7 cellular contexts compared by ENCODE assay signal in genomic region chr2:164839914-164840457, GRCh38. TPM values are rescaled to one million over a fixed set of nuclear protein-coding genes. Genes with fewer than 3 reads are reported as not detected.
DNase-seq lines count a peak whose midpoint lies in the region; ATAC-seq and TF ChIP-seq lines count a peak whose summit lies in the region.

No MANE protein-coding gene starts in this region.

- TF ChIP-seq CTCF in H9 (conservative IDR thresholded peaks at IDR 0.05) (no peak), spleen (IDR thresholded peaks at IDR 0.05 in 8 of 11, conservative IDR thresholded peaks at IDR 0.05 in 3 of 11) (no peak)

- no peak overlapping the region for H2BK12ac ChIP-seq in H9 (ENCODE audit: insufficient read length, low read depth, low read length)

- H2AK5ac ChIP-seq in H9 (ENCODE audit: insufficient read length, low read length): no peak overlapping the region

- H4K91ac ChIP-seq in H9 (ENCODE audit: insufficient read length, low read depth, low read length): no peak overlapping the region

- peak overlapping the region; percentile 83 for H3K4me2 ChIP-seq in H9 (ENCODE audit: insufficient read depth, insufficient read length, low read length)

- no peak overlapping the region for H3K23ac ChIP-seq in H9 (ENCODE audit: insufficient read length, low read depth, low read length)

- H3K14ac ChIP-seq in H9 (ENCODE audit: insufficient read depth, low read length): no peak overlapping the region

- H4K8ac ChIP-seq in H9 (replicated peaks; ENCODE audit: insufficient read length, low read depth, low read length): no peak overlapping the region

- H3K27me3 Mint-ChIP-seq in H9 (ENCODE audit: low read depth) (peaks cover 16% of the 10 kb centered on the region), T-cell (peaks cover 35 to 36% of the 10 kb centered on the region in 2 donors)

- CTCF ChIA-PET in T-cell (lab: Charles Lee): interaction anchor here in 1 of 2 donors (0.6 kb wide), 1 partner anchor 8 kb away, joined by 4 read pairs; no protein-coding TSS in a partner anchor

- H3T11ph ChIP-seq in H9 (ENCODE audit: low read length): no peak overlapping the region

- peaks cover 15 to 19% of the 10 kb centered on the region in 2 experiments for H3K4me1 Mint-ChIP-seq in H9
- peaks cover 6 to 11% (median 9%) of the 10 kb centered on the region in 3 donors for H3K4me1 Mint-ChIP-seq in T-cell

- H3K18ac ChIP-seq in H9 (ENCODE audit: insufficient read length, low read depth, low read length): no peak overlapping the region

- no peak overlapping the region for H3K4ac ChIP-seq in H9 (ENCODE audit: low read depth, low read length)

- H3K9me3 Mint-ChIP-seq in H9 (no peaks in the 10 kb centered on the region; a peak in 1 of 5 replicates), T-cell (no peaks in the 10 kb centered on the region)

- WGBS in H9 (ENCODE audit: extremely low coverage, insufficient read length, low lambda C conversion rate): no CpG with 5 or more reads among the region's 8 CpGs
- 12 to 25% (median 16%) methylated on average over 8 of the region's 8 CpGs for WGBS in spleen, 5 donors

- no peaks in the 10 kb centered on the region for H3K36me3 ChIP-seq in spleen

- ATAC-seq in T-cell (replicated peaks in 1 of 4): no peak

- H2BK15ac ChIP-seq in H9 (ENCODE audit: low read depth, low read length): no peak overlapping the region

- no peak overlapping the region for H3K9ac ChIP-seq in H9 (ENCODE audit: extremely low read depth, insufficient read length, low read length)

- H2BK5ac ChIP-seq in H9 (ENCODE audit: insufficient read length, low read length): no peak overlapping the region

- H3K27ac ChIP-seq in H9 (ENCODE audit: insufficient read length, low read depth, low read length) (no peak overlapping the region), spleen (peak overlapping the region in 6 of 8 donors; percentile 87 to 93 (median 90))

- no peak overlapping the region for H3K56ac ChIP-seq in H9 (ENCODE audit: insufficient read length, low read depth, low read length)

- H3K27ac Mint-ChIP-seq in H9: no peak overlapping the region
- no peak overlapping the region for H3K27ac Mint-ChIP-seq in T-cell

- H2BK120ac ChIP-seq in H9 (ENCODE audit: low read depth, low read length, poor library complexity, severe bottlenecking): no peak overlapping the region

- no peak overlapping the region for H2BK20ac ChIP-seq in H9 (ENCODE audit: low read depth, low read length, poor library complexity, severe bottlenecking)

- intact Hi-C loops in spleen (cut with DNase I; ENCODE audit: low total_unique reads): no loop called here

- H3K79me1 ChIP-seq in H9 (ENCODE audit: insufficient read depth, low read depth, low read length, poor library complexity, severe bottlenecking): no peaks in the 10 kb centered on the region

- H3K36me3 Mint-ChIP-seq in H9 (ENCODE audit: insufficient read depth in 1 of 3, low read depth in 3 of 3): no peaks in the 10 kb centered on the region
- H3K36me3 Mint-ChIP-seq in T-cell: no peaks in the 10 kb centered on the region

- no peak for DNase-seq in H9
- DNase-seq in T-cell: no peak
- peak; percentile 49 for DNase-seq in hepatic stellate cell (ENCODE audit: low spot score)
- no peak for DNase-seq in spleen
- no peak for DNase-seq in NCI-H510A treated with DMSO at 0.1 percent for 48 hours (lab: John Stamatoyannopoulos, UW)
- DNase-seq in activated CD4-positive, CD25-positive, alpha-beta regulatory T cell (lab: John Stamatoyannopoulos, UW): no peak
- DNase-seq in NCI-H1930 (lab: John Stamatoyannopoulos, UW): no peak

- H3K4me3 ChIP-seq in spleen: peak overlapping the region; percentile 58 to 86 (median 64)

- H4K20me1 ChIP-seq in H9 (ENCODE audit: control insufficient read depth, insufficient read depth, insufficient read length): no peaks in the 10 kb centered on the region

- H4K5ac ChIP-seq in H9 (ENCODE audit: insufficient read length, low read depth, low read length): no peak overlapping the region

- no peaks in the 10 kb centered on the region for H3K79me2 ChIP-seq in H9 (ENCODE audit: insufficient read depth, low read length)

- TF ChIP-seq POLR2A in spleen (IDR thresholded peaks at IDR 0.05): no peak

- H3K9me3 ChIP-seq in H9 (ENCODE audit: control insufficient read depth, low read depth, low read length) (no peaks in the 10 kb centered on the region), spleen (no peaks in the 10 kb centered on the region)

- H3K4me3 Mint-ChIP-seq in H9 (peak overlapping the region; percentile 83 to 90), T-cell (peak overlapping the region; percentile 43 to 75 (median 71))

- H2AFZ ChIP-seq in H9 (ENCODE audit: low read length): no peak overlapping the region

- H3K4me1 ChIP-seq in H9 (ENCODE audit: insufficient read depth, low read length): no peaks in the 10 kb centered on the region
- peaks cover 0 to 68% (median 19%) of the 10 kb centered on the region in 6 donors for H3K4me1 ChIP-seq in spleen

- POLR2A ChIA-PET in T-cell (lab: Charles Lee): interaction anchor here in 1 of 2 donors (0.6 kb wide), 1 partner anchor 31 kb away, joined by 8 read pairs; no protein-coding TSS in a partner anchor

- H3K27me3 ChIP-seq in H9 (ENCODE audit: insufficient read depth, low read length) (no peaks in the 10 kb centered on the region; the same call in 1 of the 2 replicates), spleen (replicated peaks in 1 of 7) (peaks cover 0 to 20% (median 6%) of the 10 kb centered on the region in 7 donors)

- H3K23me2 ChIP-seq in H9 (ENCODE audit: insufficient read length, low read depth, low read length, poor library complexity, severe bottlenecking): peaks cover 8% of the 10 kb centered on the region

RNA-seq across cellular contexts. Expression of gene COBLL1, which starts 1.6 kb away (rescaled TPM):
- total RNA-seq in H9 (2021) (5.6 and 5.9 TPM in 2 replicates), T-cell (1 to 10 TPM in 4 of 5 donors, under 1 TPM in 1; 0.68 to 5.1 (median 1.9) TPM), spleen (10 to 100 TPM; 41.4 to 86.8 (median 58.1) TPM)
- 10 to 100 TPM in 2 of 3 donors, 1 to 10 TPM in 1; 6.4 to 13.5 (median 12.8) TPM for polyA plus RNA-seq in spleen
